1 cellular context compared by ENCODE assay signal in the genomic region with DNA sequence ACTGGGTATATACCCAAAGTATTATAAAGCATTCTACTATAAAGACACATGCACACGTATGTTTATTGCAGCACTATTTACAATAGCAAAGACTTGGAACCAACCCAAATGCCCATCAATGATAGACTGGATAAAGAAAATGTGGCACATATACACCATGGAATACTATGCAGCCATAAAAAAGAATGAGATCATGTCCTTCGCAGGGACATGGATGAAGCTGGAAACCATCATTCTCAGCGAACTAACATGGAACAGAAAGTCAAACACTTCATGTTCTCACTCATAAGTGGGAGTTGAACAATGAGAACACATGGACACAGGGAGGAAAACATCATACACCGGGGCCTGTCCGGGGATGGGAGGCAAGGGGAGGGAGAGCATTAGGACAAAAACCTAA.
A peak's percentile ranks its signal among the peaks of the same experiment; 100 is the strongest.
TF ChIP-seq lines count a peak whose summit lies in the region.

No MANE protein-coding gene starts in this region.

TF ChIP-seq in HEK293, 187 proteins besides CTCF, POLR2A, EP300 and RAD21:
- TF ChIP-seq, protein P1, sequence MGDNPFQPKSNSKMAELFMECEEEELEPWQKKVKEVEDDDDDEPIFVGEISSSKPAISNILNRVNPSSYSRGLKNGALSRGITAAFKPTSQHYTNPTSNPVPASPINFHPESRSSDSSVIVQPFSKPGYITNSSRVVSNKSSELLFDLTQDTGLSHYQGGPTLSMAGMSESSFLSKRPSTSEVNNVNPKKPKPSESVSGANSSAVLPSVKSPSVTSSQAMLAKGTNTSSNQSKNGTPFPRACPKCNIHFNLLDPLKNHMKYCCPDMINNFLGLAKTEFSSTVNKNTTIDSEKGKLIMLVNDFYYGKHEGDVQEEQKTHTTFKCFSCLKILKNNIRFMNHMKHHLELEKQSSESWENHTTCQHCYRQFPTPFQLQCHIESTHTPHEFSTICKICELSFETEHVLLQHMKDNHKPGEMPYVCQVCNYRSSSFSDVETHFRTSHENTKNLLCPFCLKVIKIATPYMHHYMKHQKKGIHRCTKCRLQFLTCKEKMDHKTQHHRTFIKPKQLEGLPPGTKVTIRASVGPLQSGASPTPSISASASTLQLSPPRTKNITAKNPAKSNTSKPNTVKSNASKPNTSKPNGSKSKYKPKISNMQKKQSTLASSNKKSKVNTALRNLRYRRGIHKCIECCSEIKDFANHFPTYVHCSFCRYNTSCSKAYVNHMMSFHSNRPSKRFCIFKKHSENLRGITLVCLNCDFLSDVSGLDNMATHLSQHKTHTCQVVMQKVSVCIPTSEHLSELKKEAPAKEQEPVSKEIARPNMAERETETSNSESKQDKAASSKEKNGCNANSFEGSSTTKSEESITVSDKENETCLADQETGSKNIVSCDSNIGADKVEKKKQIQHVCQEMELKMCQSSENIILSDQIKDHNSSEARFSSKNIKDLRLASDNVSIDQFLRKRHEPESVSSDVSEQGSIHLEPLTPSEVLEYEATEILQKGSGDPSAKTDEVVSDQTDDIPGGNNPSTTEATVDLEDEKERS (tag by site-specific recombination; IDR thresholded peaks at IDR 0.05) = peak; percentile 76; the same call in 1 of the 2 replicates
- peak; percentile 99 for TF ChIP-seq ZNF146 (tag by site-specific recombination; IDR thresholded peaks at IDR 0.05)
- TF ChIP-seq, protein P2, sequence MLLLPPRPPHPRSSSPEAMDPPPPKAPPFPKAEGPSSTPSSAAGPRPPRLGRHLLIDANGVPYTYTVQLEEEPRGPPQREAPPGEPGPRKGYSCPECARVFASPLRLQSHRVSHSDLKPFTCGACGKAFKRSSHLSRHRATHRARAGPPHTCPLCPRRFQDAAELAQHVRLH (tag by site-specific recombination; IDR thresholded peaks at IDR 0.05) = peak; percentile 77; the same call in 1 of the 2 replicates
